ENCODE assay signal across 9 cellular contexts in genomic region chr17:41666336-41666680, GRCh38. TPM values are rescaled to one million over a fixed set of nuclear protein-coding genes. Genes with fewer than 3 reads are reported as not detected.
DNase-seq lines count a peak whose midpoint lies in the region; ATAC-seq, FAIRE-seq and TF ChIP-seq lines count a peak whose summit lies in the region.
"Had no signal": no experiment of that assay in that cellular context is flagged by ENCODE, and none has a peak within 500 bp of the region (broad histone marks: within the 10 kb centered on the region; RNA-seq: fewer than 3 reads in every experiment).

No MANE protein-coding gene starts in this region.

- peak overlapping the region; percentile 68 to 96 for H3K4me2 ChIP-seq in H1 (ENCODE audit: insufficient read depth in 1 of 2, low read depth in 2 of 2, low read length in 2 of 2)

- DNase-seq in NCI-H2107 (lab: John Stamatoyannopoulos, UW) (peak; percentile 30), H1 (ENCODE audit: low read depth in 1 of 2, low spot score in 2 of 2) (no peak), naive B cell (peak; percentile 88), OCI-M2 (lab: John Stamatoyannopoulos, UW; ENCODE audit: unreplicated experiment) (no peak)
- peak; percentile 51 for DNase-seq in activated CD4-positive, alpha-beta T cell treated with anti-CD3 and anti-CD28 coated beads, Interleukin-2, amount 50 U/mL, for 1 hour

- H3K23me2 ChIP-seq in H1 (ENCODE audit: low read depth, low read length), result peaks cover 8% of the 10 kb centered on the region

- H3K27me3 Mint-ChIP-seq in naive B cell, result no peaks in the 10 kb centered on the region

- H3K4me1 Mint-ChIP-seq in naive B cell, result peaks cover 30 to 48% (median 47%) of the 10 kb centered on the region in 3 donors

- no peak for TF ChIP-seq CTCF in H1 (IDR thresholded peaks at IDR 0.05; ENCODE audit: control extremely low read depth in 1 of 3, insufficient read depth in 1 of 3, low read depth in 1 of 3, low read length in 3 of 3)

- no peak for TF ChIP-seq RAD21 in H1 (IDR thresholded peaks at IDR 0.05 in 1 of 2, conservative IDR thresholded peaks at IDR 0.05 in 1 of 2; ENCODE audit: low read depth in 2 of 2, low read length in 2 of 2)

- no peak for TF ChIP-seq EP300 in H1 (IDR thresholded peaks at IDR 0.05; ENCODE audit: borderline replicate concordance in 1 of 2, low read depth in 2 of 2, low read length in 2 of 2)

- POLR2A ChIA-PET in H1 (lab: Charles Lee; ENCODE audit: partially characterized antibody), result interaction anchor here (1.1 to 7.6 kb wide), 5 partner anchors 9 to 145 kb away, joined by 3 to 106 read pairs (median 5); partner anchors contain the start of genes EIF1 and KRT19

- H4K5ac ChIP-seq in H1 (ENCODE audit: insufficient read length, low read depth, low read length), result no peak overlapping the region

- no peaks in the 10 kb centered on the region for H3K79me2 ChIP-seq in H1 (ENCODE audit: control insufficient read depth in 1 of 2, insufficient read depth in 2 of 2, low read length in 2 of 2)

- H3K9me3 Mint-ChIP-seq in naive B cell, result no peaks in the 10 kb centered on the region

- FAIRE-seq in H1 (lab: Jason Lieb, UNC), result no peak
- FAIRE-seq: colon had no signal

- H3K4me3 Mint-ChIP-seq in naive B cell, result peak overlapping the region; percentile 77 to 100 (median 95)

- H3K79me1 ChIP-seq in H1 (ENCODE audit: low read depth, low read length), result no peaks in the 10 kb centered on the region

- no peak overlapping the region for H2BK20ac ChIP-seq in H1 (ENCODE audit: low read length)

- no peaks in the 10 kb centered on the region for H3K36me3 ChIP-seq in H1 (ENCODE audit: control insufficient read depth in 2 of 4, insufficient read depth in 4 of 4, low read length in 3 of 4)
- H3K36me3 ChIP-seq in subcutaneous abdominal adipose tissue (ENCODE audit: control insufficient read depth in 5 of 5, insufficient read depth in 5 of 5, low read length in 5 of 5), result no peaks in the 10 kb centered on the region

- H2BK12ac ChIP-seq in H1 (ENCODE audit: low read depth, low read length), result peak overlapping the region; percentile 97; the same call in 1 of the 2 replicates

- no peak overlapping the region for H3K14ac ChIP-seq in H1 (ENCODE audit: insufficient read length)

- no peaks in the 10 kb centered on the region for H4K20me1 ChIP-seq in H1 (replicated peaks in 1 of 2; ENCODE audit: control insufficient read depth in 1 of 2, insufficient read depth in 2 of 2, low read length in 2 of 2)

- no peaks in the 10 kb centered on the region for H3K36me3 Mint-ChIP-seq in naive B cell

- ATAC-seq in GM18505 (IDR thresholded peaks at IDR 0.05; ENCODE audit: unreplicated experiment) (peak; percentile 31), HG02885 (IDR thresholded peaks at IDR 0.05; ENCODE audit: poor library complexity, unreplicated experiment) (peak; percentile 26), naive B cell (ENCODE audit: low read depth in 2 of 2) (peak; percentile 74 to 75)

- 0 out of 2 replicates have a peak overlapping the region, but pooled peaks have one; percentile 93 for H2BK15ac ChIP-seq in H1 (ENCODE audit: low read length)

- WGBS in H1 (ENCODE audit: extremely low coverage in 1 of 2, insufficient coverage in 1 of 2, insufficient read length in 1 of 2, insufficient replicate concordance in 2 of 2, low coverage in 1 of 2, low lambda C conversion rate in 2 of 2, missing lambda C conversion rate in 1 of 2), 2 experiments, result 5% methylated on average over 12 of the region's 14 CpGs; no CpG with 5 or more reads in 1 of the 2 experiments

- H4K91ac ChIP-seq in H1 (replicated peaks; ENCODE audit: insufficient read length, low read length), result peak overlapping the region; percentile 5

- CTCF ChIA-PET in H1 (lab: Charles Lee; ENCODE audit: partially characterized antibody), result interaction anchor here (0.6 to 12.1 kb wide), 31 partner anchors 12 to 1046 kb away, joined by 3 to 338 read pairs (median 4); partner anchors contain the start of genes EIF1 and KRT19

- H2BK120ac ChIP-seq in H1 (replicated peaks; ENCODE audit: low read depth, low read length), result no peak overlapping the region

- H3K4me3 ChIP-seq in H1 (ENCODE audit: extremely low read depth in 1 of 4, insufficient read depth in 2 of 4, low read depth in 3 of 4, low read length in 4 of 4) (peak overlapping the region; percentile 12 to 67 (median 48); a peak in 7 of 8 replicates), subcutaneous abdominal adipose tissue (ENCODE audit: low read depth in 1 of 5, low read length in 5 of 5) (peak overlapping the region; percentile 58 to 79 (median 74))

- peak overlapping the region; percentile 35 for H3K56ac ChIP-seq in H1 (replicated peaks; ENCODE audit: insufficient read length, low read depth, low read length)

- TF ChIP-seq POLR2A in GM18505 (IDR thresholded peaks at IDR 0.05; ENCODE audit: borderline replicate concordance, extremely low read depth, insufficient read depth, insufficient read length), result no peak
- no peak for TF ChIP-seq POLR2A in H1 (IDR thresholded peaks at IDR 0.05; ENCODE audit: control extremely low read depth in 1 of 2, low read depth in 2 of 2, low read length in 2 of 2)

- no peak overlapping the region for H2AK5ac ChIP-seq in H1 (ENCODE audit: low read depth, low read length)

- H3K27me3 ChIP-seq in H1 (replicated peaks in 1 of 4; ENCODE audit: control insufficient read depth in 3 of 4, extremely low read depth in 1 of 4, insufficient read depth in 3 of 4, low read length in 3 of 4) (no peaks in the 10 kb centered on the region; a peak in 3 of 7 replicates), subcutaneous abdominal adipose tissue (ENCODE audit: control insufficient read depth in 5 of 5, insufficient read depth in 4 of 5, low read length in 5 of 5) (no peaks in the 10 kb centered on the region)

- no peak overlapping the region for H3K4ac ChIP-seq in H1 (replicated peaks; ENCODE audit: insufficient read length, low read depth, low read length)

- no peak overlapping the region for H3K27ac ChIP-seq in H1 (ENCODE audit: low read depth, low read length)
- H3K27ac ChIP-seq in subcutaneous abdominal adipose tissue (ENCODE audit: low read depth, low read length), result peak overlapping the region; percentile 50

- peak overlapping the region; percentile 36; the same call in 1 of the 2 replicates for H2AFZ ChIP-seq in H1 (ENCODE audit: low read length)

- no peak overlapping the region for H3K23ac ChIP-seq in H1 (ENCODE audit: insufficient read length)

- no peak overlapping the region for H3K18ac ChIP-seq in H1 (ENCODE audit: extremely low read depth, low read length)

- H3K9ac ChIP-seq in H1 (replicated peaks in 1 of 4; ENCODE audit: extremely low read depth in 1 of 4, low read depth in 3 of 4, low read length in 3 of 4), result no peak overlapping the region
- peak overlapping the region in 4 of 5 donors; percentile 25 to 88 (median 75) for H3K9ac ChIP-seq in subcutaneous abdominal adipose tissue (ENCODE audit: low read length in 5 of 5)

- peak overlapping the region; percentile 98 to 100 (median 100) for H3K27ac Mint-ChIP-seq in naive B cell

- H2BK5ac ChIP-seq in H1 (ENCODE audit: low read depth, low read length), result 0 out of 2 replicates have a peak overlapping the region, but pooled peaks have one; percentile 60

- H3K9me3 ChIP-seq in H1 (ENCODE audit: insufficient read depth in 2 of 2, low read depth in 1 of 2, low read length in 1 of 2) (no peaks in the 10 kb centered on the region), subcutaneous abdominal adipose tissue (ENCODE audit: control insufficient read depth in 5 of 5, low read length in 5 of 5) (no peaks in the 10 kb centered on the region)

- no peak overlapping the region; the same call in 1 of the 2 replicates for H4K8ac ChIP-seq in H1 (ENCODE audit: extremely low read depth, insufficient read depth, low read length)

- H3K4me1 ChIP-seq in H1 (replicated peaks in 1 of 4; ENCODE audit: control insufficient read depth in 3 of 4, insufficient read depth in 4 of 4, low read length in 3 of 4) (peaks cover 0 to 14% (median 6%) of the 10 kb centered on the region in 4 experiments; a peak in 5 of 7 replicates), subcutaneous abdominal adipose tissue (ENCODE audit: control insufficient read depth in 5 of 5, insufficient read depth in 5 of 5, low read length in 5 of 5) (peaks cover 0 to 29% (median 24%) of the 10 kb centered on the region in 5 donors)

RNA-seq across cellular contexts. Expression of gene EIF1, which starts 22.4 kb away (rescaled TPM):
- 528 and 539 TPM in 2 replicates for total RNA-seq in H1 (2021; fragmentation: NEBNext Ultra II Directional; extraction: Animal tissue kit (Norgen Biotek cat#: 25700))
- polyA plus RNA-seq in H1 (2011; rRNA removed) (89.3 and 175 TPM in 2 replicates), naive B cell (ENCODE audit: low read depth in 6 of 6) (1,000 to 10,000 TPM; 1,122 to 1,685 (median 1,504) TPM)
- 105 TPM for polyA plus RNA-seq in H1 (2011; cell fraction: cytosol; rRNA removed)
- 101 TPM for polyA plus RNA-seq in H1 (2011; cell fraction: nucleus; rRNA removed)
- 476 to 568 TPM (median 517 TPM) in 4 replicates for polyA plus RNA-seq in H1 (2012, experiment 1 of 2)
- 186 TPM for polyA plus RNA-seq in H1 (2012, experiment 2 of 2)
- 266 TPM for polyA plus RNA-seq in H1 (2013, experiment 1 of 2)
- 257 TPM for polyA plus RNA-seq in H1 (2013, experiment 2 of 2)
- polyA minus RNA-seq in H1 (2011; rRNA and poly(A)+ RNA removed), result 91.0 and 95.7 TPM in 2 replicates
- polyA minus RNA-seq in H1 (2011; cell fraction: cytosol; rRNA and poly(A)+ RNA removed), result 120 TPM
- polyA minus RNA-seq in H1 (2011; cell fraction: nucleus; rRNA and poly(A)+ RNA removed), result 121 TPM

RNA-seq across cellular contexts. Expression of gene KRT17, which starts 41.9 kb away (rescaled TPM):
- 0.36 and 0.50 TPM in 2 replicates for total RNA-seq in H1 (2021; fragmentation: NEBNext Ultra II Directional; extraction: Animal tissue kit (Norgen Biotek cat#: 25700))
- polyA plus RNA-seq in H1 (2011; rRNA removed) (0.95 and 0.96 TPM in 2 replicates), naive B cell (ENCODE audit: low read depth in 6 of 6) (not detected)
- 0.76 TPM for polyA plus RNA-seq in H1 (2011; cell fraction: cytosol; rRNA removed)
- 0.87 TPM for polyA plus RNA-seq in H1 (2011; cell fraction: nucleus; rRNA removed)
- polyA plus RNA-seq in H1 (2012, experiment 1 of 2), result 0.44 to 0.88 TPM (median 0.81 TPM) in 4 replicates
- 0.88 TPM for polyA plus RNA-seq in H1 (2012, experiment 2 of 2)
- 0.55 TPM for polyA plus RNA-seq in H1 (2013, experiment 1 of 2)
- polyA plus RNA-seq in H1 (2013, experiment 2 of 2), result 0.46 TPM
- polyA minus RNA-seq in H1 (2011; rRNA and poly(A)+ RNA removed), result 0.19 and 1.00 TPM in 2 replicates
- 22.5 TPM for polyA minus RNA-seq in H1 (2011; cell fraction: cytosol; rRNA and poly(A)+ RNA removed)
- polyA minus RNA-seq in H1 (2011; cell fraction: nucleus; rRNA and poly(A)+ RNA removed), result 11.9 TPM

RNA-seq across cellular contexts. Expression of gene GAST, which starts 45.8 kb away (rescaled TPM):
- not detected in 2 replicates for total RNA-seq in H1 (2021; fragmentation: NEBNext Ultra II Directional; extraction: Animal tissue kit (Norgen Biotek cat#: 25700))
- polyA plus RNA-seq in H1 (2011; rRNA removed) (not detected in 2 replicates), naive B cell (ENCODE audit: low read depth in 6 of 6) (not detected)
- polyA plus RNA-seq in H1 (2011; cell fraction: cytosol; rRNA removed), result not detected
- not detected for polyA plus RNA-seq in H1 (2011; cell fraction: nucleus; rRNA removed)
- polyA plus RNA-seq in H1 (2012, experiment 1 of 2), result not detected in 4 replicates
- polyA plus RNA-seq in H1 (2012, experiment 2 of 2), result not detected
- polyA plus RNA-seq in H1 (2013, experiment 1 of 2), result not detected
- polyA plus RNA-seq in H1 (2013, experiment 2 of 2), result not detected
- polyA minus RNA-seq in H1 (2011; rRNA and poly(A)+ RNA removed), result not detected in 2 replicates
- not detected for polyA minus RNA-seq in H1 (2011; cell fraction: cytosol; rRNA and poly(A)+ RNA removed)
- not detected for polyA minus RNA-seq in H1 (2011; cell fraction: nucleus; rRNA and poly(A)+ RNA removed)

RNA-seq across cellular contexts. Expression of gene KRT16, which starts 53.7 kb away (rescaled TPM):
- not detected in 2 replicates for total RNA-seq in H1 (2021; fragmentation: NEBNext Ultra II Directional; extraction: Animal tissue kit (Norgen Biotek cat#: 25700))
- polyA plus RNA-seq in H1 (2011; rRNA removed) (not detected in 2 replicates), naive B cell (ENCODE audit: low read depth in 6 of 6) (not detected)
- polyA plus RNA-seq in H1 (2011; cell fraction: cytosol; rRNA removed), result not detected
- not detected for polyA plus RNA-seq in H1 (2011; cell fraction: nucleus; rRNA removed)
- polyA plus RNA-seq in H1 (2012, experiment 1 of 2), result not detected in 4 replicates
- not detected for polyA plus RNA-seq in H1 (2012, experiment 2 of 2)
- polyA plus RNA-seq in H1 (2013, experiment 1 of 2), result not detected
- not detected for polyA plus RNA-seq in H1 (2013, experiment 2 of 2)
- not detected in 2 replicates for polyA minus RNA-seq in H1 (2011; rRNA and poly(A)+ RNA removed)
- polyA minus RNA-seq in H1 (2011; cell fraction: cytosol; rRNA and poly(A)+ RNA removed), result not detected
- not detected for polyA minus RNA-seq in H1 (2011; cell fraction: nucleus; rRNA and poly(A)+ RNA removed)

Comparison
In these comparisons a context has a peak if more than half of its experiments do, and no peak if none do; other contexts are left out.
1. DNase-seq: peak in NCI-H2107 (single experiment), activated CD4-positive, alpha-beta T cell treated with anti-CD3 and anti-CD28 coated beads, Interleukin-2, amount 50 U/mL, for 1 hour (single experiment) and naive B cell (single experiment); none in H1 (0 of 2) and OCI-M2 (single experiment).
2. H3K9ac ChIP-seq: peak in subcutaneous abdominal adipose tissue (4 of 5); none in H1 (0 of 4).
3. Peak in every context shown above with its lines, with median percentiles within 50 percentile points of each other: ATAC-seq.